Comparison of ENCODE assay signal across 1 cellular context in genomic region chr10:101060951-101061813, GRCh38.
TF ChIP-seq lines count a peak whose summit lies in the region.

No MANE protein-coding gene starts in this region.

TF ChIP-seq in HEK293, 187 proteins besides CTCF, POLR2A, EP300 and RAD21 (continued from another document):
- TF ChIP-seq ZSCAN30 (tag by site-specific recombination; IDR thresholded peaks at IDR 0.05) (peak; percentile 94; the same call in 1 of the 2 replicates), ZNF626 (tag by site-specific recombination; IDR thresholded peaks at IDR 0.05) (no peak), KLF17 (tag by site-specific recombination; IDR thresholded peaks at IDR 0.05) (peak; percentile 80), ZNF514 (tag by site-specific recombination; IDR thresholded peaks at IDR 0.05) (no peak), ZSCAN4 (tag by site-specific recombination; IDR thresholded peaks at IDR 0.05) (peak; percentile 24; the same call in 1 of the 2 replicates)
